8 cellular contexts compared by ENCODE assay signal in genomic region chr6:13615802-13616140, GRCh38. TPM values are rescaled to one million over a fixed set of nuclear protein-coding genes. Genes with fewer than 3 reads are reported as not detected.
DNase-seq lines count a peak whose midpoint lies in the region; ATAC-seq and TF ChIP-seq lines count a peak whose summit lies in the region.

No MANE protein-coding gene starts in this region.

- intact Hi-C loops in Panc1 (cut with micrococcal nuclease; ENCODE audit: unreplicated experiment) (no loop called here), Right ventricle myocardium superior (cut with DNase I) (loop anchor here (5.0 kb wide), 1 partner anchor 97 kb away; the partner anchor contains the start of gene RANBP9)

- no TSS peak for BruUV-seq in Panc1 (replicated peaks; lab: Mats Ljungman, UMichigan)

- POLR2A ChIA-PET in Panc1 (lab: Charles Lee): no interaction called here

- peak overlapping the region; percentile 94 to 99 (median 96) for H3K4me3 Mint-ChIP-seq in CD4-positive, CD25-positive, alpha-beta regulatory T cell
- H3K4me3 Mint-ChIP-seq in progenitor cell of endocrine pancreas (ENCODE audit: low read depth): peak overlapping the region; percentile 95

- in situ Hi-C loops in Panc1 (cut with HindIII; ENCODE audit: low pct_unique_long_range_greater_than_20kb, low sequenced_read_pairs): no loop called here

- ATAC-seq in CD4-positive, CD25-positive, alpha-beta regulatory T cell (ENCODE audit: low read depth in 2 of 2): no peak
- peak; percentile 22 for ATAC-seq in HG02678 (IDR thresholded peaks at IDR 0.05; ENCODE audit: unreplicated experiment)
- ATAC-seq in Panc1: peak; percentile 67
- peak; percentile 49 for ATAC-seq in Right ventricle myocardium superior (ENCODE audit: poor library complexity)
- no peak for ATAC-seq in HG03457 (IDR thresholded peaks at IDR 0.05; ENCODE audit: unreplicated experiment)

- no peaks in the 10 kb centered on the region for H3K9me3 ChIP-seq in CD4-positive, CD25-positive, alpha-beta regulatory T cell (ENCODE audit: control insufficient read depth in 2 of 2, low read length in 2 of 2)
- no peaks in the 10 kb centered on the region for H3K9me3 ChIP-seq in Panc1 (ENCODE audit: control insufficient read depth, insufficient read depth, low read depth, low read length)

- H3K27ac ChIP-seq in CD4-positive, CD25-positive, alpha-beta regulatory T cell (ENCODE audit: insufficient read depth, low read length, poor library complexity, severe bottlenecking): peak overlapping the region; percentile 84
- H3K27ac ChIP-seq in Panc1 (ENCODE audit: low read length): peak overlapping the region; percentile 84

- TF ChIP-seq CTCF in Panc1 (IDR thresholded peaks at IDR 0.05) (no peak), progenitor cell of endocrine pancreas (IDR thresholded peaks at IDR 0.05; ENCODE audit: unreplicated experiment) (no peak)

- H3K4me1 Mint-ChIP-seq in CD4-positive, CD25-positive, alpha-beta regulatory T cell: peaks cover 20 to 57% (median 42%) of the 10 kb centered on the region in 4 donors
- H3K4me1 Mint-ChIP-seq in progenitor cell of endocrine pancreas (ENCODE audit: low read depth): peaks cover 23% of the 10 kb centered on the region

- H3K36me3 Mint-ChIP-seq in CD4-positive, CD25-positive, alpha-beta regulatory T cell: peaks cover 18% of the 10 kb centered on the region
- H3K36me3 Mint-ChIP-seq in progenitor cell of endocrine pancreas (ENCODE audit: insufficient read depth): peaks cover 10% of the 10 kb centered on the region

- H3K27me3 Mint-ChIP-seq in CD4-positive, CD25-positive, alpha-beta regulatory T cell: no peaks in the 10 kb centered on the region
- H3K27me3 Mint-ChIP-seq in progenitor cell of endocrine pancreas: no peaks in the 10 kb centered on the region

- H3K4me3 ChIP-seq in CD4-positive, CD25-positive, alpha-beta regulatory T cell (ENCODE audit: low read depth, low read length): peak overlapping the region; percentile 96
- H3K4me3 ChIP-seq in Panc1 (ENCODE audit: low read depth in 2 of 2, low read length in 2 of 2): peak overlapping the region; percentile 72 to 100

- no peaks in the 10 kb centered on the region for H3K27me3 ChIP-seq in CD4-positive, CD25-positive, alpha-beta regulatory T cell (ENCODE audit: control insufficient read depth, insufficient read depth, low read length)
- no peaks in the 10 kb centered on the region for H3K27me3 ChIP-seq in Panc1 (ENCODE audit: control insufficient read depth, insufficient read depth, low read length)

- DNase-seq in CD4-positive, CD25-positive, alpha-beta regulatory T cell: peak; percentile 35 to 39 (median 38)
- DNase-seq in Panc1 (ENCODE audit: low read depth, low spot score) (no peak), Right ventricle myocardium superior (peak; percentile 76), progenitor cell of endocrine pancreas (ENCODE audit: low spot score, unreplicated experiment) (no peak), NCI-H345 (lab: John Stamatoyannopoulos, UW) (no peak)
- peak; percentile 56 for DNase-seq in activated naive CD4-positive, alpha-beta T cell treated with anti-CD3 and anti-CD28 coated beads, Interleukin-2, amount 50 U/mL, for 16 hours

- peak overlapping the region; percentile 97 to 98 (median 98) for H3K27ac Mint-ChIP-seq in CD4-positive, CD25-positive, alpha-beta regulatory T cell
- H3K27ac Mint-ChIP-seq in progenitor cell of endocrine pancreas: peak overlapping the region; percentile 98

- CTCF ChIA-PET in Panc1 (lab: Charles Lee): interaction anchor here (0.5 to 0.7 kb wide), 2 partner anchors 268 to 1668 kb away, joined by 3 to 4 read pairs; no protein-coding TSS in a partner anchor

- H3K4me1 ChIP-seq in CD4-positive, CD25-positive, alpha-beta regulatory T cell (ENCODE audit: control insufficient read depth, insufficient read depth, low read length, poor library complexity, severe bottlenecking): peaks cover 26% of the 10 kb centered on the region
- peaks cover 17% of the 10 kb centered on the region for H3K4me1 ChIP-seq in Panc1 (ENCODE audit: control insufficient read depth, insufficient read depth, low read length)

- H3K9me3 Mint-ChIP-seq in CD4-positive, CD25-positive, alpha-beta regulatory T cell: no peaks in the 10 kb centered on the region
- no peaks in the 10 kb centered on the region for H3K9me3 Mint-ChIP-seq in progenitor cell of endocrine pancreas (ENCODE audit: low read depth)

- H3K36me3 ChIP-seq in CD4-positive, CD25-positive, alpha-beta regulatory T cell (ENCODE audit: control insufficient read depth, insufficient read depth, low read length): peaks cover 30% of the 10 kb centered on the region
- peaks cover 19% of the 10 kb centered on the region for H3K36me3 ChIP-seq in Panc1 (ENCODE audit: control insufficient read depth, insufficient read depth, low read length)

RNA-seq across cellular contexts. Expression of gene NOL7, which starts 0.6 kb away (rescaled TPM):
- 50.2 TPM for total RNA-seq in CD4-positive, CD25-positive, alpha-beta regulatory T cell
- polyA plus RNA-seq in CD4-positive, CD25-positive, alpha-beta regulatory T cell: 100 to 1,000 TPM; 127 to 145 (median 130) TPM
- total RNA-seq in Panc1 (2021; ENCODE audit: unreplicated experiment) (74.4 TPM), Right ventricle myocardium superior (47.9 TPM), progenitor cell of endocrine pancreas (40.5 and 44.6 TPM in 2 replicates)
- 67.9 TPM for polyA plus RNA-seq in Panc1 (2012; ENCODE audit: insufficient read length)

RNA-seq across cellular contexts. Expression of gene SIRT5, which starts 41.4 kb away (rescaled TPM):
- 8.2 TPM for total RNA-seq in CD4-positive, CD25-positive, alpha-beta regulatory T cell
- polyA plus RNA-seq in CD4-positive, CD25-positive, alpha-beta regulatory T cell: 10 to 100 TPM in 3 of 4 donors, 1 to 10 TPM in 1; 9.7 to 12.5 (median 11.2) TPM
- total RNA-seq in Panc1 (2021; ENCODE audit: unreplicated experiment) (11.0 TPM), Right ventricle myocardium superior (53.3 TPM), progenitor cell of endocrine pancreas (18.2 and 18.8 TPM in 2 replicates)
- polyA plus RNA-seq in Panc1 (2012; ENCODE audit: insufficient read length): 6.9 TPM

Comparison
In these comparisons a context has a peak if more than half of its experiments do, and no peak if none do; other contexts are left out.
1. ATAC-seq: peak in HG02678 (single experiment), Panc1 (single experiment) and Right ventricle myocardium superior (single experiment); none in CD4-positive, CD25-positive, alpha-beta regulatory T cell (0 of 2) and HG03457 (single experiment).
2. DNase-seq: peak in CD4-positive, CD25-positive, alpha-beta regulatory T cell (3 of 3), activated naive CD4-positive, alpha-beta T cell treated with anti-CD3 and anti-CD28 coated beads, Interleukin-2, amount 50 U/mL, for 16 hours (single experiment) and Right ventricle myocardium superior (single experiment); none in Panc1 (single experiment), progenitor cell of endocrine pancreas (single experiment) and NCI-H345 (single experiment).